In genomic region chr5:96087939-96088338, GRCh38 we compare ENCODE assay signal across 16 cellular contexts.
A peak's percentile ranks its signal among the peaks of the same experiment; 100 is the strongest.
DNase-seq lines count a peak whose midpoint lies in the region; ATAC-seq and TF ChIP-seq lines count a peak whose summit lies in the region.
"Had no signal": no experiment of that assay in that cellular context is flagged by ENCODE, and none has a peak within 500 bp of the region (broad histone marks: within the 10 kb centered on the region; RNA-seq: fewer than 3 reads in every experiment).

No MANE protein-coding gene starts in this region.

- peaks cover 16% of the 10 kb centered on the region; the same call in 1 of the 2 replicates for H3K4me1 ChIP-seq in HEK293 (ENCODE audit: control insufficient read depth, insufficient read depth, low read length)

- H3F3A ChIP-seq in neural cell (ENCODE audit: insufficient read depth, low read length, poor library complexity, severe bottlenecking) = no peaks in the 10 kb centered on the region

- no peak overlapping the region for H3K4me2 ChIP-seq in neural cell (ENCODE audit: low read length)
- H3K4me2 ChIP-seq: PC-9 had no signal

- no peak for TF ChIP-seq RAD21 in neural cell (conservative IDR thresholded peaks at IDR 0.05)

- H3K4me3 ChIP-seq in HEK293 (ENCODE audit: low read depth, low read length) = no peak overlapping the region
- H3K4me3 ChIP-seq in neural cell (ENCODE audit: low read length) = peak overlapping the region; percentile 20
- H3K4me3 ChIP-seq: PC-9, SK-N-MC had no signal

- no peak for TF ChIP-seq CTCF in HEK293 (tag by site-specific recombination; IDR thresholded peaks at IDR 0.05)
- no peak for TF ChIP-seq CTCF in neural cell (IDR thresholded peaks at IDR 0.05; ENCODE audit: poor library complexity, severe bottlenecking)
- no peak for TF ChIP-seq CTCF in GM10266 (IDR thresholded peaks at IDR 0.05; ENCODE audit: control insufficient read depth, insufficient read depth, low read depth, missing control alignments)

- H3K9ac ChIP-seq in neural cell (ENCODE audit: low read length) = no peak overlapping the region

- POLR2A ChIA-PET in HEK293 (lab: Yijun Ruan, JAX) = no interaction called here

- H3K79me2 ChIP-seq in neural cell (replicated peaks; ENCODE audit: insufficient read depth, low read length) = no peaks in the 10 kb centered on the region

- H2AFZ ChIP-seq in neural cell (ENCODE audit: low read depth, low read length) = no peak overlapping the region
- H2AFZ ChIP-seq: PC-9 had no signal

- no peaks in the 10 kb centered on the region for H3K27me3 ChIP-seq in neural cell (ENCODE audit: insufficient read depth, low read depth, low read length)

- H3K36me3 ChIP-seq in HEK293 (ENCODE audit: control insufficient read depth in 2 of 2, insufficient read depth in 1 of 2, low read length in 2 of 2) (no peaks in the 10 kb centered on the region), neural cell (ENCODE audit: insufficient read depth, low read length) (no peaks in the 10 kb centered on the region)

- no peaks in the 10 kb centered on the region for H4K20me1 ChIP-seq in neural cell (ENCODE audit: insufficient read depth)

- H3K9me2 ChIP-seq in neural cell (ENCODE audit: insufficient read depth, low read length) = no peaks in the 10 kb centered on the region

- H3K9me3 ChIP-seq in HEK293 (ENCODE audit: control insufficient read depth, insufficient read depth, low read depth, low read length) (no peaks in the 10 kb centered on the region), neural cell (ENCODE audit: low read length) (no peaks in the 10 kb centered on the region)

- DNase-seq in NCI-H2227 treated with DMSO at 0.1 percent for 48 hours (lab: John Stamatoyannopoulos, UW) = peak; percentile 40
- DNase-seq in NCI-H2227 (lab: John Stamatoyannopoulos, UW; ENCODE audit: unreplicated experiment) = no peak
- peak; percentile 57 for DNase-seq in SHP77 treated with DMSO at 0.1 percent for 48 hours (lab: John Stamatoyannopoulos, UW)
- DNase-seq in GM10266 (ENCODE audit: extremely low spot score) = no peak
- DNase-seq: EL, Karpas-422, NCI-H1105, NCI-H1930, NCI-H345, PC-9, T-cell had no signal

- H3K27ac ChIP-seq in HEK293 (ENCODE audit: extremely low read depth, low read depth, low read length) = no peak overlapping the region
- no peak overlapping the region for H3K27ac ChIP-seq in neural cell (ENCODE audit: low read length)
- H3K27ac ChIP-seq: C4-2B, PC-9, SK-N-MC had no signal

- CTCF ChIA-PET in HEK293 (lab: Yijun Ruan, JAX) = interaction anchor here (0.7 kb wide), 1 partner anchor 149 kb away, joined by 3 read pairs; no protein-coding TSS in a partner anchor

- ATAC-seq in HG03045 (IDR thresholded peaks at IDR 0.05; ENCODE audit: unreplicated experiment) = no peak
- ATAC-seq: T-cell had no signal

- no peak for TF ChIP-seq EP300 in neural cell (conservative IDR thresholded peaks at IDR 0.05; ENCODE audit: poor library complexity, severe bottlenecking)

TF ChIP-seq in HEK293, 187 proteins besides CTCF, POLR2A, EP300 and RAD21:
- TF ChIP-seq ZNF23 (tag by site-specific recombination; IDR thresholded peaks at IDR 0.05; ENCODE audit: borderline replicate concordance) (no peak), ZNF501 (tag by site-specific recombination; IDR thresholded peaks at IDR 0.05) (no peak), ZNF155 (tag by site-specific recombination; IDR thresholded peaks at IDR 0.05) (no peak), ZSCAN18 (tag by site-specific recombination; IDR thresholded peaks at IDR 0.05) (no peak), GLIS2 (tag by site-specific recombination; IDR thresholded peaks at IDR 0.05) (no peak), ZNF621 (tag by site-specific recombination; IDR thresholded peaks at IDR 0.05) (no peak), ZSCAN4 (tag by site-specific recombination; IDR thresholded peaks at IDR 0.05) (0 out of 2 replicates have a peak, but pooled peaks have one; percentile 26), SP7 (tag by site-specific recombination; IDR thresholded peaks at IDR 0.05) (0 out of 2 replicates have a peak, but pooled peaks have one; percentile 36), GLI2 (tag by site-specific recombination; IDR thresholded peaks at IDR 0.05; ENCODE audit: borderline replicate concordance, low read depth) (no peak), ZNF16 (tag by site-specific recombination; IDR thresholded peaks at IDR 0.05; ENCODE audit: low read depth) (no peak)

TF ChIP-seq in neural cell, 6 proteins besides CTCF, POLR2A, EP300 and RAD21:
- no peak for TF ChIP-seq REST (IDR thresholded peaks at IDR 0.05; ENCODE audit: borderline replicate concordance)
- TF ChIP-seq MXI1 (conservative IDR thresholded peaks at IDR 0.05; ENCODE audit: poor library complexity, severe bottlenecking) = no peak
- no peak for TF ChIP-seq EZH2 (IDR thresholded peaks at IDR 0.05; ENCODE audit: borderline replicate concordance, insufficient read depth, low read length, poor library complexity, severe bottlenecking)
- TF ChIP-seq TAF1 (IDR thresholded peaks at IDR 0.05; ENCODE audit: low read depth) = no peak
- no peak for TF ChIP-seq SMC3 (conservative IDR thresholded peaks at IDR 0.05; ENCODE audit: poor library complexity)
- no peak for TF ChIP-seq POLR2AphosphoS5 (IDR thresholded peaks at IDR 0.05)

Comparison
In these comparisons a context has a peak if more than half of its experiments do, and no peak if none do; other contexts are left out.
1. DNase-seq: peak in NCI-H2227 treated with DMSO at 0.1 percent for 48 hours (single experiment) and SHP77 treated with DMSO at 0.1 percent for 48 hours (single experiment); none in NCI-H2227 (single experiment) and GM10266 (single experiment).